ENCODE assay signal across 11 cellular contexts in the genomic region with DNA sequence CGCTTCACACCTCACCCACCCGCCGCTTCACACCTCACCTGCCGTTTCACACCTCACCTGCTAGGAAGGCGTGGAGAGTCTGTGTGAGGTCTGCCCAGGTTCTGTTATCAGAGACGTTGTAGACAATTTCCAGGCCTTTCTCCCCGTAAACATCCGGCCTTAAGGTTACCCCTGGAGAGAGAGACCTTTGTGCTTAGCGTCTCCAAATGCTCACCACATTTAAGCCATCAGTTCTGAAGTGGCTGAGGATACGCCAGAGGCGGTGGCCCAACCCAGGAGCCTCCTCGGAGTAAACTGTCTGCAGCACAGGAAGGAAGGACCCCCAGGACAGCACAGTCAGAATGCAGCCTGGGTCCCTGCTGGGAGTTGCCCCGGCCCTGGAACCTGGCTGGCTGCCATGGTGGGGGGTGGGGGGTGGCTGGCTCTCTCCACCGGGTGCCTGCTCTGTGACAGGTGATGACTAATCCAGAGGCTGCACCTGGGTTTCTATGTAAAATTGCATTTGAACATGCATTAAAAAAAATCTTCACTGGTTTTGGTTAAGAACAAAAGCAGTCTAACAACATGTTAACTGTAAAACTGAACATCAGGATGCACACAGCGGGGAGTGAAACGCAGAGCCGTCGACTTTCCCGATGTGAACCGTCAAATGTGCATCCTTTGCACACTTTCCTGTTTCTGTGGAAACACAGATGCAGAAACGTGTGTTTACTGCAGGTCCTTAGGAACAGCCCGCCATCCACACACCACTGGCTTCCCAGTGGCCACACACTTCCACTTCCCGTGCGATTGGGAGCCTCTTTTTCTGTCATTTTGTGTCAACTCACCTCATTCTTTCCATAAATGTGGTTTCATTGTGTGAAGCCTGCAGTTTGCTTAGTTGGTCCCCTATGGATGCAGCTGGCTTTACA. TPM values are rescaled to one million over a fixed set of nuclear protein-coding genes. Genes with fewer than 3 reads are reported as not detected.
DNase-seq lines count a peak whose midpoint lies in the region; ATAC-seq, FAIRE-seq and TF ChIP-seq lines count a peak whose summit lies in the region.
"Had no signal": no experiment of that assay in that cellular context is flagged by ENCODE, and none has a peak within 500 bp of the region (broad histone marks: within the 10 kb centered on the region; RNA-seq: fewer than 3 reads in every experiment).

No MANE protein-coding gene starts in this region.

- TF ChIP-seq POLR2A in Peyer's patch (IDR thresholded peaks at IDR 0.05) = no peak
- TF ChIP-seq POLR2A in HepG2 (IDR thresholded peaks at IDR 0.05; ENCODE audit: insufficient read depth in 1 of 2, low read depth in 2 of 2, low read length in 2 of 2) = no peak

- no peaks in the 10 kb centered on the region for H3F3A ChIP-seq in MM.1S (ENCODE audit: insufficient read depth, low read length)

- H4K20me1 ChIP-seq in HepG2 (ENCODE audit: insufficient read depth, low read length) (no peaks in the 10 kb centered on the region), MM.1S (ENCODE audit: insufficient read depth, low read length) (no peaks in the 10 kb centered on the region)

- DNase-seq in A673 (ENCODE audit: low spot score) (peak; percentile 61), DMS153 (lab: John Stamatoyannopoulos, UW) (peak; percentile 70), Peyer's patch (peak in 2 of 3 donors; percentile 22 to 33), HepG2 (ENCODE audit: low spot score) (no peak), MM.1S (no peak), HUDEP-2 (lab: John Stamatoyannopoulos, UW; ENCODE audit: unreplicated experiment in 76 of 76) (no peak), NCI-H446 (lab: John Stamatoyannopoulos, UW) (no peak)
- DNase-seq: effector memory CD4-positive, alpha-beta T cell; Karpas-422 had no signal

- H3K4me3 ChIP-seq in A673 (ENCODE audit: low read depth, low read length, poor library complexity, severe bottlenecking) (no peak overlapping the region), Peyer's patch (no peak overlapping the region), HepG2 (replicated peaks in 1 of 3; ENCODE audit: insufficient read depth in 1 of 3, low read depth in 2 of 3, low read length in 3 of 3) (no peak overlapping the region), MM.1S (ENCODE audit: low read length) (no peak overlapping the region)
- H3K4me3 ChIP-seq: thoracic aorta had no signal

- H2AFZ ChIP-seq in HepG2 (ENCODE audit: low read length) (no peak overlapping the region), MM.1S (ENCODE audit: low read length) (no peak overlapping the region)

- no peak overlapping the region for H3K27ac ChIP-seq in A673 (ENCODE audit: low read depth, low read length, poor library complexity, severe bottlenecking)
- no peak overlapping the region for H3K27ac ChIP-seq in Peyer's patch
- no peak overlapping the region for H3K27ac ChIP-seq in HepG2 (ENCODE audit: extremely low read length, insufficient read depth, low read length)
- H3K27ac ChIP-seq in MM.1S (ENCODE audit: low read length) = no peak overlapping the region
- H3K27ac ChIP-seq: thoracic aorta had no signal

- ATAC-seq in HepG2 (no peak), HG03378 (IDR thresholded peaks at IDR 0.05; ENCODE audit: unreplicated experiment) (no peak)

- H3K4me2 ChIP-seq in HepG2 (ENCODE audit: low read depth, low read length) = no peak overlapping the region
- H3K4me2 ChIP-seq in MM.1S (ENCODE audit: low read depth, low read length) = no peak overlapping the region

- H3K9me3 ChIP-seq in A673 (ENCODE audit: low read depth, low read length, poor library complexity, severe bottlenecking) (no peaks in the 10 kb centered on the region), Peyer's patch (no peaks in the 10 kb centered on the region), HepG2 (ENCODE audit: low read length) (no peaks in the 10 kb centered on the region), MM.1S (replicated peaks; ENCODE audit: insufficient read depth, low read length) (no peaks in the 10 kb centered on the region)
- H3K9me3 ChIP-seq: thoracic aorta had no signal

- TF ChIP-seq EP300 in HepG2 (IDR thresholded peaks at IDR 0.05; ENCODE audit: low read depth in 2 of 2, low read length in 2 of 2) (no peak), HepG2 (CRISPR knock-in tag; IDR thresholded peaks at IDR 0.05; ENCODE audit: borderline replicate concordance) (no peak)

- in situ Hi-C loops in HepG2 (cut with HindIII; ENCODE audit: extremely low pct_ligation_motif_present, low pct_unique_long_range_greater_than_20kb) = no loop called here

- TF ChIP-seq CTCF in A673 (conservative IDR thresholded peaks at IDR 0.05; ENCODE audit: low read depth, low read length) (no peak), Peyer's patch (IDR thresholded peaks at IDR 0.05) (no peak), HepG2 (CRISPR knock-in tag; IDR thresholded peaks at IDR 0.05) (no peak), MM.1S (IDR thresholded peaks at IDR 0.05; ENCODE audit: low read length) (no peak)

- POLR2A ChIA-PET in A673 (lab: Charles Lee; ENCODE audit: low non-redundant PET) (no interaction called here), HepG2 (lab: Yijun Ruan, JAX) (no interaction called here)

- intact Hi-C loops in A673 (cut with micrococcal nuclease; ENCODE audit: unreplicated experiment) = no loop called here
- intact Hi-C loops in HepG2 (cut with micrococcal nuclease; ENCODE audit: unreplicated experiment) = no loop called here

- H3K36me3 ChIP-seq in A673 (ENCODE audit: insufficient read depth, low read length, poor library complexity, severe bottlenecking) (no peaks in the 10 kb centered on the region), Peyer's patch (no peaks in the 10 kb centered on the region), HepG2 (replicated peaks in 1 of 2; ENCODE audit: control insufficient read depth in 1 of 2, insufficient read depth in 2 of 2, low read length in 2 of 2) (no peaks in the 10 kb centered on the region), MM.1S (replicated peaks; ENCODE audit: insufficient read depth, low read length) (no peaks in the 10 kb centered on the region)
- H3K36me3 ChIP-seq: thoracic aorta had no signal

- no peaks in the 10 kb centered on the region for H3K9me2 ChIP-seq in MM.1S (replicated peaks; ENCODE audit: insufficient read depth, low read length)

- TF ChIP-seq RAD21 in HepG2 (CRISPR knock-in tag; IDR thresholded peaks at IDR 0.05) = no peak

- H3K9ac ChIP-seq in HepG2 (ENCODE audit: insufficient read depth, low read depth, low read length) = no peak overlapping the region
- no peak overlapping the region for H3K9ac ChIP-seq in MM.1S (ENCODE audit: low read length)

- WGBS in HepG2 (ENCODE audit: low lambda C conversion rate) = 78% methylated on average over 23 of the region's 24 CpGs

- H3K27me3 ChIP-seq in A673 (replicated peaks; ENCODE audit: insufficient read depth, low read depth, low read length, poor library complexity) = no peaks in the 10 kb centered on the region
- H3K27me3 ChIP-seq in Peyer's patch = no peaks in the 10 kb centered on the region
- H3K27me3 ChIP-seq in HepG2 (ENCODE audit: control insufficient read depth in 1 of 2, insufficient read depth in 2 of 2, low read length in 2 of 2) = peaks cover 0 to 15% of the 10 kb centered on the region in 2 experiments; a peak in 3 of 5 replicates
- no peaks in the 10 kb centered on the region; the same call in none of the 2 replicates for H3K27me3 ChIP-seq in MM.1S (replicated peaks; ENCODE audit: insufficient read depth, low read length)

- CTCF ChIA-PET in A673 (lab: Charles Lee) = no interaction called here
- CTCF ChIA-PET in HepG2 (lab: Yijun Ruan, JAX; ENCODE audit: low intra/inter-chr PET ratio, low total read pairs) = no interaction called here

- BruUV-seq in A673 (replicated peaks; lab: Mats Ljungman, UMichigan) (no TSS peak), HepG2 (replicated peaks; lab: Mats Ljungman, UMichigan) (no TSS peak)

- FAIRE-seq in HepG2 (lab: Jason Lieb, UNC) = no peak

- H3K4me1 ChIP-seq in A673 (ENCODE audit: insufficient read depth, low read length, poor library complexity, severe bottlenecking) = peaks cover 14% of the 10 kb centered on the region
- H3K4me1 ChIP-seq in Peyer's patch = no peaks in the 10 kb centered on the region
- H3K4me1 ChIP-seq in HepG2 (ENCODE audit: insufficient read depth, low read length) = peaks cover 6% of the 10 kb centered on the region; the same call in 1 of the 2 replicates
- no peaks in the 10 kb centered on the region for H3K4me1 ChIP-seq in MM.1S (ENCODE audit: low read length)

- H3K79me2 ChIP-seq in HepG2 (ENCODE audit: insufficient read depth, low read length) = no peaks in the 10 kb centered on the region
- H3K79me2 ChIP-seq in MM.1S (ENCODE audit: low read length) = no peaks in the 10 kb centered on the region

RNA-seq across cellular contexts. Expression of gene ATP4B, which starts 4.5 kb away (rescaled TPM):
- total RNA-seq in A673 (2021) (not detected in 2 replicates), Peyer's patch (not detected), HepG2 (2016; rRNA removed; fragmentation: Illumina TruSeq; extraction: Trizol) (not detected in 2 replicates)
- not detected in 2 replicates for total RNA-seq in HepG2 (2016; cell fraction: cytosol; rRNA removed; fragmentation: Illumina TruSeq; extraction: Trizol; ENCODE audit: low read depth)
- not detected in 2 replicates for total RNA-seq in HepG2 (2016; cell fraction: insoluble cytoplasmic fraction; rRNA removed; fragmentation: Illumina TruSeq; extraction: Trizol)
- total RNA-seq in HepG2 (2016; cell fraction: membrane; rRNA removed; fragmentation: Illumina TruSeq; extraction: Trizol) = not detected in 2 replicates
- not detected in 2 replicates for total RNA-seq in HepG2 (2016; cell fraction: nucleus; rRNA removed; fragmentation: Illumina TruSeq; extraction: Trizol)
- polyA plus RNA-seq in HepG2 (2011; rRNA removed) = not detected in 2 replicates
- polyA plus RNA-seq in HepG2 (2011; cell fraction: cytosol; rRNA removed) = not detected in 2 replicates
- not detected in 2 replicates for polyA plus RNA-seq in HepG2 (2011; cell fraction: nucleus; rRNA removed)
- polyA plus RNA-seq in HepG2 (2012) = not detected in 2 replicates
- polyA plus RNA-seq in HepG2 (2016; cell fraction: cytosol; fragmentation: Illumina TruSeq; extraction: Trizol; ENCODE audit: low read depth) = not detected in 2 replicates
- polyA plus RNA-seq in HepG2 (2016; cell fraction: insoluble cytoplasmic fraction; fragmentation: Illumina TruSeq; extraction: Trizol; ENCODE audit: low read depth) = not detected in 2 replicates
- not detected in 2 replicates for polyA plus RNA-seq in HepG2 (2016; cell fraction: membrane; fragmentation: Illumina TruSeq; extraction: Trizol; ENCODE audit: low read depth)
- polyA plus RNA-seq in HepG2 (2016; cell fraction: nucleus; fragmentation: Illumina TruSeq; extraction: Trizol; ENCODE audit: insufficient read depth, low read depth) = not detected in 2 replicates
- polyA minus RNA-seq in HepG2 (2011; rRNA and poly(A)+ RNA removed; ENCODE audit: low replicate concordance) = not detected in 2 replicates
- polyA minus RNA-seq in HepG2 (2011; cell fraction: cytosol; rRNA and poly(A)+ RNA removed) = not detected in 2 replicates
- polyA minus RNA-seq in HepG2 (2011; cell fraction: nucleus; rRNA and poly(A)+ RNA removed) = not detected in 2 replicates

RNA-seq across cellular contexts. Expression of gene GRK1, which starts 13.5 kb away (rescaled TPM):
- total RNA-seq in A673 (2021) = not detected in 2 replicates
- 1 to 10 TPM in 1 of 4 donors, under 1 TPM in 1, not detected in 2; 0.88 to 1.7 TPM for total RNA-seq in Peyer's patch
- 0.07 TPM in 1 of 2 replicates, not detected in the other for total RNA-seq in HepG2 (2016; rRNA removed; fragmentation: Illumina TruSeq; extraction: Trizol)
- 0.09 and 0.20 TPM in 2 replicates for total RNA-seq in HepG2 (2016; cell fraction: cytosol; rRNA removed; fragmentation: Illumina TruSeq; extraction: Trizol; ENCODE audit: low read depth)
- not detected in 2 replicates for total RNA-seq in HepG2 (2016; cell fraction: insoluble cytoplasmic fraction; rRNA removed; fragmentation: Illumina TruSeq; extraction: Trizol)
- 0.06 TPM in 1 of 2 replicates, not detected in the other for total RNA-seq in HepG2 (2016; cell fraction: membrane; rRNA removed; fragmentation: Illumina TruSeq; extraction: Trizol)
- total RNA-seq in HepG2 (2016; cell fraction: nucleus; rRNA removed; fragmentation: Illumina TruSeq; extraction: Trizol) = 0.16 and 0.19 TPM in 2 replicates
- 0.03 and 0.12 TPM in 2 replicates for polyA plus RNA-seq in HepG2 (2011; rRNA removed)
- polyA plus RNA-seq in HepG2 (2011; cell fraction: cytosol; rRNA removed) = 0.04 and 0.06 TPM in 2 replicates
- 0.21 and 0.24 TPM in 2 replicates for polyA plus RNA-seq in HepG2 (2011; cell fraction: nucleus; rRNA removed)
- polyA plus RNA-seq in HepG2 (2012) = not detected in 2 replicates
- polyA plus RNA-seq in HepG2 (2016; cell fraction: cytosol; fragmentation: Illumina TruSeq; extraction: Trizol; ENCODE audit: low read depth) = 0.03 TPM in 2 replicates
- not detected in 2 replicates for polyA plus RNA-seq in HepG2 (2016; cell fraction: insoluble cytoplasmic fraction; fragmentation: Illumina TruSeq; extraction: Trizol; ENCODE audit: low read depth)
- not detected in 2 replicates for polyA plus RNA-seq in HepG2 (2016; cell fraction: membrane; fragmentation: Illumina TruSeq; extraction: Trizol; ENCODE audit: low read depth)
- 0.13 TPM in 1 of 2 replicates, not detected in the other for polyA plus RNA-seq in HepG2 (2016; cell fraction: nucleus; fragmentation: Illumina TruSeq; extraction: Trizol; ENCODE audit: insufficient read depth, low read depth)
- 0.06 TPM in 1 of 2 replicates, not detected in the other for polyA minus RNA-seq in HepG2 (2011; rRNA and poly(A)+ RNA removed; ENCODE audit: low replicate concordance)
- not detected in 2 replicates for polyA minus RNA-seq in HepG2 (2011; cell fraction: cytosol; rRNA and poly(A)+ RNA removed)
- 0.12 and 0.13 TPM in 2 replicates for polyA minus RNA-seq in HepG2 (2011; cell fraction: nucleus; rRNA and poly(A)+ RNA removed)
- total RNA-seq: thoracic aorta had no signal

Comparison
In these comparisons a context has a peak if more than half of its experiments do, and no peak if none do; other contexts are left out.
1. DNase-seq: peak in A673 (single experiment), DMS153 (single experiment) and Peyer's patch (2 of 3); none in HepG2 (single experiment), MM.1S (single experiment), HUDEP-2 (0 of 76) and NCI-H446 (0 of 2).